ENCODE assay signal across 1 cellular context in genomic region chr14:76985540-76986260, GRCh38.
TF ChIP-seq lines count a peak whose summit lies in the region.

No MANE protein-coding gene starts in this region.

TF ChIP-seq in GM23338, 12 proteins besides CTCF, POLR2A, EP300 and RAD21 (continued from another document):
- TF ChIP-seq ZNF462 (CRISPR knock-in tag; IDR thresholded peaks at IDR 0.05), result no peak
- TF ChIP-seq, protein P1, sequence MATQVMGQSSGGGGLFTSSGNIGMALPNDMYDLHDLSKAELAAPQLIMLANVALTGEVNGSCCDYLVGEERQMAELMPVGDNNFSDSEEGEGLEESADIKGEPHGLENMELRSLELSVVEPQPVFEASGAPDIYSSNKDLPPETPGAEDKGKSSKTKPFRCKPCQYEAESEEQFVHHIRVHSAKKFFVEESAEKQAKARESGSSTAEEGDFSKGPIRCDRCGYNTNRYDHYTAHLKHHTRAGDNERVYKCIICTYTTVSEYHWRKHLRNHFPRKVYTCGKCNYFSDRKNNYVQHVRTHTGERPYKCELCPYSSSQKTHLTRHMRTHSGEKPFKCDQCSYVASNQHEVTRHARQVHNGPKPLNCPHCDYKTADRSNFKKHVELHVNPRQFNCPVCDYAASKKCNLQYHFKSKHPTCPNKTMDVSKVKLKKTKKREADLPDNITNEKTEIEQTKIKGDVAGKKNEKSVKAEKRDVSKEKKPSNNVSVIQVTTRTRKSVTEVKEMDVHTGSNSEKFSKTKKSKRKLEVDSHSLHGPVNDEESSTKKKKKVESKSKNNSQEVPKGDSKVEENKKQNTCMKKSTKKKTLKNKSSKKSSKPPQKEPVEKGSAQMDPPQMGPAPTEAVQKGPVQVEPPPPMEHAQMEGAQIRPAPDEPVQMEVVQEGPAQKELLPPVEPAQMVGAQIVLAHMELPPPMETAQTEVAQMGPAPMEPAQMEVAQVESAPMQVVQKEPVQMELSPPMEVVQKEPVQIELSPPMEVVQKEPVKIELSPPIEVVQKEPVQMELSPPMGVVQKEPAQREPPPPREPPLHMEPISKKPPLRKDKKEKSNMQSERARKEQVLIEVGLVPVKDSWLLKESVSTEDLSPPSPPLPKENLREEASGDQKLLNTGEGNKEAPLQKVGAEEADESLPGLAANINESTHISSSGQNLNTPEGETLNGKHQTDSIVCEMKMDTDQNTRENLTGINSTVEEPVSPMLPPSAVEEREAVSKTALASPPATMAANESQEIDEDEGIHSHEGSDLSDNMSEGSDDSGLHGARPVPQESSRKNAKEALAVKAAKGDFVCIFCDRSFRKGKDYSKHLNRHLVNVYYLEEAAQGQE (IDR thresholded peaks at IDR 0.05; ENCODE audit: unreplicated experiment), result no peak
- no peak for TF ChIP-seq JUNB (IDR thresholded peaks at IDR 0.05; ENCODE audit: unreplicated experiment)
- no peak for TF ChIP-seq STAT1 (IDR thresholded peaks at IDR 0.05; ENCODE audit: unreplicated experiment)
- no peak for TF ChIP-seq ZNF331 (CRISPR knock-in tag; IDR thresholded peaks at IDR 0.05; ENCODE audit: low read depth)
- no peak for TF ChIP-seq EZH2phosphoT487 (IDR thresholded peaks at IDR 0.05; ENCODE audit: unreplicated experiment)
